ENCODE assay signal across 26 cellular contexts in the genomic region with DNA sequence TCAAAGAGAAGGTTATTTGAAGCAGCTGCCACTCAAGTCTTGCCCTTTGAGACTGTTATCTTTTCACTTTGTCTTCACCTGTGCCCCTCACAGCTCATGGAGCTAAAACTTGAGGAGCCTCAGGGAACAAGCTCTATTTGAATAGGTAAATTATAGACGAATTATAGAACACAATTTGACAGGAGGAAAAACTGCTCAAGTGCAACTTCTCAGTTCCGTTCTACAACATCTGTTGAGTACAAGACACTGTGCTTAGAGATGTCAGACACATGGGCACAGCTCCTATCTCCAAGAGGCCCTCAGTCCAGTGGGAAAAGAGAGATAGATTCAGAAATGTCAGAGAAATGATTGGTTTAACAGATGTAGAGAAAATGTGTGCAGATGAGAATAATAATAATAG. TPM values are rescaled to one million over a fixed set of nuclear protein-coding genes. Genes with fewer than 3 reads are reported as not detected.
"Had no signal": no experiment of that assay in that cellular context is flagged by ENCODE, and none has a peak within 500 bp of the region (broad histone marks: within the 10 kb centered on the region; RNA-seq: fewer than 3 reads in every experiment).

No MANE protein-coding gene starts in this region.

- H3K4me1 Mint-ChIP-seq: natural killer cell had no signal

- H3K4me2 ChIP-seq: smooth muscle cell had no signal

- H3K27ac ChIP-seq: foreskin keratinocyte, left lung, sigmoid colon, upper lobe of right lung had no signal

- H3K36me3 Mint-ChIP-seq: activated naive CD8-positive, alpha-beta T cell treated with anti-CD3 and anti-CD28 coated beads for 36 hours; natural killer cell had no signal

- H3K9me3 ChIP-seq: left lung, sigmoid colon, upper lobe of right lung had no signal

- ATAC-seq: foreskin keratinocyte, left lung, natural killer cell, upper lobe of right lung had no signal

- H3K27ac Mint-ChIP-seq: activated naive CD8-positive, alpha-beta T cell treated with anti-CD3 and anti-CD28 coated beads for 36 hours; natural killer cell; progenitor cell of endocrine pancreas; T-helper 2 cell treated with Interferon-gamma antibody and Interleukin-4, amounts not matched to agents 5 μg/mL and 100 μg/mL, for 36 hours had no signal

- H3K4me3 ChIP-seq: left lung, sigmoid colon, smooth muscle cell, upper lobe of right lung had no signal

- H3K27me3 Mint-ChIP-seq: activated naive CD8-positive, alpha-beta T cell treated with anti-CD3 and anti-CD28 coated beads for 36 hours; progenitor cell of endocrine pancreas had no signal

- H3K4me3 Mint-ChIP-seq: activated naive CD8-positive, alpha-beta T cell treated with anti-CD3 and anti-CD28 coated beads for 36 hours; natural killer cell; T-helper 2 cell treated with Interferon-gamma antibody and Interleukin-4, amounts not matched to agents 5 μg/mL and 100 μg/mL, for 36 hours had no signal

- DNase-seq: activated CD4-positive, alpha-beta T cell treated with anti-CD3 and anti-CD28 coated beads for 4 hours; activated CD4-positive, alpha-beta T cell treated with anti-CD3 and anti-CD28 coated beads, Interleukin-2, amount 50 U/mL, for 48 hours; activated naive CD4-positive, alpha-beta T cell treated with Interleukin-2 at 50 U/mL for 16 hours; activated naive CD8-positive, alpha-beta T cell treated with anti-CD3 and anti-CD28 coated beads for 36 hours; activated T-cell treated with anti-CD3 and anti-CD28 coated beads, Interleukin-2, amount 50 U/mL, for 48 hours; central memory CD4-positive, alpha-beta T cell; dermis blood vessel endothelial cell; effector CD8-positive, alpha-beta T cell; foreskin keratinocyte; left lung; midbrain; natural killer cell; retina; sigmoid colon; stimulated activated CD4-positive, alpha-beta T cell treated with anti-CD3 and anti-CD28 coated beads, Interleukin-2, amount 100 ng/mL, for 48 hours; stimulated activated CD8-positive, alpha-beta memory T cell treated with anti-CD3 and anti-CD28 coated beads, Interleukin-4, amount 100 ng/mL, for 48 hours; stimulated activated naive CD4-positive, alpha-beta T cell; upper lobe of right lung had no signal

- H3K9me3 Mint-ChIP-seq: natural killer cell; T-helper 2 cell treated with Interferon-gamma antibody and Interleukin-4, amounts not matched to agents 5 μg/mL and 100 μg/mL, for 36 hours had no signal

- H3K4me1 ChIP-seq: foreskin keratinocyte, left lung, sigmoid colon, upper lobe of right lung had no signal

- H3K36me3 ChIP-seq: left lung, sigmoid colon, upper lobe of right lung had no signal

- H3K27me3 ChIP-seq: foreskin keratinocyte, left lung, sigmoid colon, upper lobe of right lung had no signal

RNA-seq across cellular contexts. Expression of gene PPP1R2C, which starts 5.1 kb away (rescaled TPM):
- total RNA-seq: activated CD8-positive, alpha-beta memory T cell treated with anti-CD3 and anti-CD28 coated beads for 36 hours; activated naive CD8-positive, alpha-beta T cell treated with anti-CD3 and anti-CD28 coated beads for 36 hours; astrocyte; dermis blood vessel endothelial cell; foreskin keratinocyte; kidney epithelial cell; left lung; lung microvascular endothelial cell; osteocyte; progenitor cell of endocrine pancreas; sigmoid colon; smooth muscle cell; upper lobe of right lung had no signal
